ENCODE assay signal across 11 cellular contexts in genomic region chr15:64855206-64856000, GRCh38. TPM values are rescaled to one million over a fixed set of nuclear protein-coding genes. Genes with fewer than 3 reads are reported as not detected.
DNase-seq lines count a peak whose midpoint lies in the region; ATAC-seq and TF ChIP-seq lines count a peak whose summit lies in the region.
"Had no signal": no experiment of that assay in that cellular context is flagged by ENCODE, and none has a peak within 500 bp of the region (broad histone marks: within the 10 kb centered on the region; RNA-seq: fewer than 3 reads in every experiment).

No MANE protein-coding gene starts in this region.

- ATAC-seq in natural killer cell treated with Interleukin-12 subunit alpha and Interleukin-12 subunit beta and Interleukin-15 and Interleukin-18, amount 100 ng/mL, for 72 hours, result peak; percentile 5 to 21
- ATAC-seq in activated CD4-positive, CD25-positive, alpha-beta regulatory T cell treated with anti-CD3 and anti-CD28 coated beads, Interleukin-2, amount 50 U/mL, for 24 hours, result no peak
- ATAC-seq: gastrocnemius medialis had no signal

- H3K27me3 Mint-ChIP-seq in dendritic cell treated with granulocyte-macrophage colony-stimulating factor and Interleukin-4, amounts not matched to agents 40 ng/mL and 50 ng/mL, for 4 days, result no peaks in the 10 kb centered on the region
- no peaks in the 10 kb centered on the region for H3K27me3 Mint-ChIP-seq in natural killer cell treated with Interleukin-12 subunit alpha and Interleukin-12 subunit beta and Interleukin-15 and Interleukin-18, amount 100 ng/mL, for 72 hours
- H3K27me3 Mint-ChIP-seq: progenitor cell of endocrine pancreas had no signal

- H3K9me3 ChIP-seq in AG04450 (ENCODE audit: control insufficient read depth, insufficient read depth, low read length), result no peaks in the 10 kb centered on the region
- H3K9me3 ChIP-seq: gastrocnemius medialis had no signal

- peak overlapping the region; percentile 94 for H3K27ac ChIP-seq in AG04450 (ENCODE audit: low read depth, low read length)

- no peaks in the 10 kb centered on the region for H3K27me3 ChIP-seq in AG04450 (ENCODE audit: control insufficient read depth, insufficient read depth, low read length)
- H3K27me3 ChIP-seq: gastrocnemius medialis had no signal

- H3K4me3 ChIP-seq in AG04450 (ENCODE audit: low read depth, low read length) (no peak overlapping the region), HFF-Myc (replicated peaks; ENCODE audit: low read depth, low read length) (no peak overlapping the region)
- H3K4me3 ChIP-seq: gastrocnemius medialis had no signal

- H3K4me1 Mint-ChIP-seq in dendritic cell treated with granulocyte-macrophage colony-stimulating factor and Interleukin-4, amounts not matched to agents 40 ng/mL and 50 ng/mL, for 4 days (ENCODE audit: low read depth), result peaks cover 92% of the 10 kb centered on the region
- peaks cover 62 to 63% of the 10 kb centered on the region in 2 donors for H3K4me1 Mint-ChIP-seq in natural killer cell treated with Interleukin-12 subunit alpha and Interleukin-12 subunit beta and Interleukin-15 and Interleukin-18, amount 100 ng/mL, for 72 hours (ENCODE audit: low read depth in 2 of 2)

- DNase-seq in AG04450 (ENCODE audit: low read depth, low spot score) (no peak), HFF-Myc (ENCODE audit: extremely low read depth, low read depth) (peak; percentile 47), T-helper 9 cell (no peak), inferior parietal cortex (ENCODE audit: extremely low spot score) (no peak)
- no peak for DNase-seq in natural killer cell treated with Interleukin-12 subunit alpha and Interleukin-12 subunit beta and Interleukin-15 and Interleukin-18, amount 100 ng/mL, for 72 hours (ENCODE audit: low spot score)
- DNase-seq in effector CD4-positive, alpha-beta T cell, result no peak
- DNase-seq: activated effector memory CD4-positive, alpha-beta T cell treated with anti-CD3 and anti-CD28 coated beads, Interleukin-2, amount 50 U/mL, for 16 hours; gastrocnemius medialis had no signal

- TF ChIP-seq CTCF in AG04450 (IDR thresholded peaks at IDR 0.05; ENCODE audit: low read depth, low read length) (no peak), HFF-Myc (IDR thresholded peaks at IDR 0.05; ENCODE audit: low read depth, low read length, missing control alignments) (no peak)

- peak overlapping the region; percentile 84 for H3K27ac Mint-ChIP-seq in dendritic cell treated with granulocyte-macrophage colony-stimulating factor and Interleukin-4, amounts not matched to agents 40 ng/mL and 50 ng/mL, for 4 days
- H3K27ac Mint-ChIP-seq in natural killer cell treated with Interleukin-12 subunit alpha and Interleukin-12 subunit beta and Interleukin-15 and Interleukin-18, amount 100 ng/mL, for 72 hours, result peak overlapping the region; percentile 82 to 92

- H3K9me3 Mint-ChIP-seq in dendritic cell treated with granulocyte-macrophage colony-stimulating factor and Interleukin-4, amounts not matched to agents 40 ng/mL and 50 ng/mL, for 4 days, result no peaks in the 10 kb centered on the region
- no peaks in the 10 kb centered on the region for H3K9me3 Mint-ChIP-seq in natural killer cell treated with Interleukin-12 subunit alpha and Interleukin-12 subunit beta and Interleukin-15 and Interleukin-18, amount 100 ng/mL, for 72 hours

- intact Hi-C loops in dendritic cell treated with granulocyte-macrophage colony-stimulating factor and Interleukin-4, amounts not matched to agents 40 ng/mL and 50 ng/mL, for 4 days (cut with micrococcal nuclease), result no loop called here

- H3K36me3 Mint-ChIP-seq in dendritic cell treated with granulocyte-macrophage colony-stimulating factor and Interleukin-4, amounts not matched to agents 40 ng/mL and 50 ng/mL, for 4 days (ENCODE audit: low read depth), result peaks cover 100% of the 10 kb centered on the region
- H3K36me3 Mint-ChIP-seq in natural killer cell treated with Interleukin-12 subunit alpha and Interleukin-12 subunit beta and Interleukin-15 and Interleukin-18, amount 100 ng/mL, for 72 hours, result peaks cover 26% of the 10 kb centered on the region

- H3K4me3 Mint-ChIP-seq in dendritic cell treated with granulocyte-macrophage colony-stimulating factor and Interleukin-4, amounts not matched to agents 40 ng/mL and 50 ng/mL, for 4 days, result peak overlapping the region; percentile 37
- peak overlapping the region; percentile 32 for H3K4me3 Mint-ChIP-seq in natural killer cell treated with Interleukin-12 subunit alpha and Interleukin-12 subunit beta and Interleukin-15 and Interleukin-18, amount 100 ng/mL, for 72 hours

- CTCF ChIA-PET in AG04450 (lab: Charles Lee), result no interaction called here

- POLR2A ChIA-PET in AG04450 (lab: Yijun Ruan, JAX), result interaction anchor here (0.5 to 2.9 kb wide), 4 partner anchors 11 to 420 kb away, joined by 4 to 18 read pairs (median 7); partner anchors contain the start of gene PLEKHO2

RNA-seq across cellular contexts. Expression of gene PLEKHO2, which starts 13.7 kb away (rescaled TPM):
- 29.5 and 30.3 TPM in 2 replicates for polyA plus RNA-seq in AG04450 (2011; rRNA removed)
- 37.3 and 44.9 TPM in 2 replicates for polyA minus RNA-seq in AG04450 (2011; rRNA and poly(A)+ RNA removed)
- total RNA-seq in natural killer cell treated with Interleukin-12 subunit alpha and Interleukin-12 subunit beta and Interleukin-15 and Interleukin-18, amount 100 ng/mL, for 72 hours, result 10 to 100 TPM; 31.2 to 47.2 TPM

RNA-seq across cellular contexts. Expression of gene PIF1, which starts 30.0 kb away (rescaled TPM):
- 5.6 and 6.2 TPM in 2 replicates for polyA plus RNA-seq in AG04450 (2011; rRNA removed)
- 6.3 and 6.5 TPM in 2 replicates for polyA minus RNA-seq in AG04450 (2011; rRNA and poly(A)+ RNA removed)
- 10 to 100 TPM; 24.7 to 91.9 TPM for total RNA-seq in natural killer cell treated with Interleukin-12 subunit alpha and Interleukin-12 subunit beta and Interleukin-15 and Interleukin-18, amount 100 ng/mL, for 72 hours

RNA-seq across cellular contexts. Expression of gene ANKDD1A, which starts 56.3 kb away (rescaled TPM):
- polyA plus RNA-seq in AG04450 (2011; rRNA removed), result 4.0 and 5.4 TPM in 2 replicates
- 4.3 and 7.9 TPM in 2 replicates for polyA minus RNA-seq in AG04450 (2011; rRNA and poly(A)+ RNA removed)
- 1 to 10 TPM; 3.1 to 5.0 TPM for total RNA-seq in natural killer cell treated with Interleukin-12 subunit alpha and Interleukin-12 subunit beta and Interleukin-15 and Interleukin-18, amount 100 ng/mL, for 72 hours

Comparison
In these comparisons a context has a peak if more than half of its experiments do, and no peak if none do; other contexts are left out.
1. ATAC-seq: peak in natural killer cell treated with Interleukin-12 subunit alpha and Interleukin-12 subunit beta and Interleukin-15 and Interleukin-18, amount 100 ng/mL, for 72 hours (2 of 2); none in activated CD4-positive, CD25-positive, alpha-beta regulatory T cell treated with anti-CD3 and anti-CD28 coated beads, Interleukin-2, amount 50 U/mL, for 24 hours (0 of 2).